1 cellular context compared by ENCODE assay signal in the genomic region with DNA sequence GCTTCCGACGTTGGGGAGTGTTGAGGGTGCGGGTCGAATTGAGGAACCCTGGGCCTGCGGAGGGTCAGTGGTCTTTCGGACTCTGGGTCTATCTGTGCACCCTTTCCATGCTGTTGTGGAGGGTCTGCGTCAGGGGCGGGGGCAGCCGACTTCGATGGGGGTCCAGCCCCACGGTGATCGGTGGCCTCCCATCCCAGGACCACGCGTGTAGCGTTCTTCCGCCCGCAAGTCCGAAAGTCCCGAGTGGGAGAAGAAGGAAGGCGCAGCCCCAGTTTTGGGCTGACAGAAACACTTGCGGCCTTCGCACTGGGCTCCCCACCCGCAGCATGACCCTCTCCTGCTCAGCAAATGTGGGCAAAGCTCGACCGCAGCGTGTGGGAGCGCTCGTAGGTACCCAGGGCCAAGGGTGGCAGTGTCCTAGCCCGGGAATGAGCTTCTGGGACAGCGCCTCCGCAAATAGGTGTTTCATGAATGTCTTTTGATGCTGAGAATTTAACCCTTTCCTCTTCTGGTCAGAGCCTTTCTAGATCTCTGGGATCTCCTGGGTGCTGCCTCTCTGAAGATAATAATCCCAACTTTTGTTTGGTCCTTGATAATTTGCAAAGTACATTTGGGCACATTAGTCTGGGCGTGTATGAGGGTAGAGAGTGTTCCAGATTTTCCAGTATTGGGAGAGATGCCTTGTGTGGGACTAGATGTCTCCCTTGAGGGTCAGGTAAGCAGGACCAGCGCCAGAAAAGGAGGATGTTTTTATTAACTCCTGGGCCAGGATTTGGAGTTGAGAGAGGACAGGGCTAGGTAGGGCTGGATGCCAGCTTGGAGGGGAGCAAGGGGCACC.
TF ChIP-seq lines count a peak whose summit lies in the region.

No MANE protein-coding gene starts in this region.

TF ChIP-seq in K562, 482 proteins besides CTCF, POLR2A, EP300 and RAD21:
- TF ChIP-seq GATA2 (CRISPR knock-in tag; IDR thresholded peaks at IDR 0.05), result 0 out of 2 replicates have a peak, but pooled peaks have one; percentile 12
- TF ChIP-seq, protein P1, sequence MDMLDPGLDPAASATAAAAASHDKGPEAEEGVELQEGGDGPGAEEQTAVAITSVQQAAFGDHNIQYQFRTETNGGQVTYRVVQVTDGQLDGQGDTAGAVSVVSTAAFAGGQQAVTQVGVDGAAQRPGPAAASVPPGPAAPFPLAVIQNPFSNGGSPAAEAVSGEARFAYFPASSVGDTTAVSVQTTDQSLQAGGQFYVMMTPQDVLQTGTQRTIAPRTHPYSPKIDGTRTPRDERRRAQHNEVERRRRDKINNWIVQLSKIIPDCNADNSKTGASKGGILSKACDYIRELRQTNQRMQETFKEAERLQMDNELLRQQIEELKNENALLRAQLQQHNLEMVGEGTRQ (CRISPR knock-in tag; IDR thresholded peaks at IDR 0.05), result no peak
